ENCODE assay signal across 17 cellular contexts in the genomic region with DNA sequence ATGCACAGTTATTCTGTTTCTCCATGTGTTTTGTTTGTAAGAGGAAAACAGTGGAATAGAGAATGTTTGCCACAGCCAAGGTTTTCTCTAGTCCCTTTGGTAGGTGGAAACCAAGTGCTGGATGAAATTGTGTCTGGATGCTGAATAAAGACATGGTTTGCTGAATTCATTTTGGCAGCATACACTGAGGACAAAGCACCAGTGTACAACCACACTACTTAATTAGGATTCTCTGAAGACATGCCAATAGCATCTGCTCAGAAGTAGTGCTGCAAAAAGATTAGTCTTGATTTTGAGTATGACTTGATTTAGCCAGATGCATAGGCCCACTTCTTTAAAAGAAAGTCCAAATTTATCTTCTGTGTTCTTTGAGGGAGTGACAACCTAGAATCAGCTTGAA.
"Had no signal": no experiment of that assay in that cellular context is flagged by ENCODE, and none has a peak within 500 bp of the region (broad histone marks: within the 10 kb centered on the region; RNA-seq: fewer than 3 reads in every experiment).

No MANE protein-coding gene starts in this region.

- H3K27ac ChIP-seq: adrenal gland, lower lobe of right lung, skin epidermis, vagina had no signal

- H3K9me3 ChIP-seq: adrenal gland, lower lobe of right lung, vagina had no signal

- H3K4me1 Mint-ChIP-seq: immature natural killer cell had no signal

- H3K4me3 ChIP-seq: adrenal gland, lower lobe of right lung, skin epidermis, vagina had no signal

- H3K36me3 ChIP-seq: adrenal gland, lower lobe of right lung, vagina had no signal

- H3K27ac Mint-ChIP-seq: activated naive CD4-positive, alpha-beta T cell treated with anti-CD3 and anti-CD28 coated beads, Interleukin-2, amount 50 U/mL, for 72 hours; immature natural killer cell; progenitor cell of endocrine pancreas; T-helper 1 cell treated with Interleukin-12 subunit alpha and Interleukin-12 subunit beta and Interleukin-4 antibody, amounts not matched to agents 30 μg/mL and 1 μg/mL, for 36 hours had no signal

- ATAC-seq: activated CD4-positive, CD25-positive, alpha-beta regulatory T cell treated with anti-CD3 and anti-CD28 coated beads, Interleukin-2, amount 50 U/mL, for 24 hours; activated naive CD4-positive, alpha-beta T cell treated with anti-CD3 and anti-CD28 coated beads, Interleukin-2, amount 50 U/mL, for 72 hours; activated T-cell treated with anti-CD3 and anti-CD28 coated beads, Interleukin-2, amount 50 U/mL, for 72 hours; lower lobe of right lung; right cardiac atrium had no signal

- H3K27me3 ChIP-seq: adrenal gland, vagina had no signal

- DNase-seq: activated CD8-positive, alpha-beta memory T cell treated with anti-CD3 and anti-CD28 coated beads for 24 hours; activated CD8-positive, alpha-beta memory T cell treated with anti-CD3 and anti-CD28 coated beads, Interleukin-2, amount 50 U/mL, for 48 hours; activated gamma-delta T cell; activated T-cell treated with anti-CD3 and anti-CD28 coated beads, Interleukin-2, amount 50 U/mL, for 72 hours; adrenal gland; immature natural killer cell; lower lobe of right lung; nephron progenitor cell; right cardiac atrium; trophoblast cell had no signal

- H3K4me3 Mint-ChIP-seq: activated T-cell treated with anti-CD3 and anti-CD28 coated beads, Interleukin-2, amount 50 U/mL, for 72 hours; immature natural killer cell; nephron progenitor cell; stimulated activated naive CD8-positive, alpha-beta T cell treated with anti-CD3 and anti-CD28 coated beads, Interleukin-15, Interleukin-2, amounts not matched to agents 100 ng/mL and 50 ng/mL, for 24 hours; T-helper 1 cell treated with Interleukin-12 subunit alpha and Interleukin-12 subunit beta and Interleukin-4 antibody, amounts not matched to agents 30 μg/mL and 1 μg/mL, for 36 hours had no signal

- H3K27me3 Mint-ChIP-seq: progenitor cell of endocrine pancreas; stimulated activated naive CD8-positive, alpha-beta T cell treated with anti-CD3 and anti-CD28 coated beads, Interleukin-15, Interleukin-2, amounts not matched to agents 100 ng/mL and 50 ng/mL, for 24 hours had no signal
